In the genomic region with DNA sequence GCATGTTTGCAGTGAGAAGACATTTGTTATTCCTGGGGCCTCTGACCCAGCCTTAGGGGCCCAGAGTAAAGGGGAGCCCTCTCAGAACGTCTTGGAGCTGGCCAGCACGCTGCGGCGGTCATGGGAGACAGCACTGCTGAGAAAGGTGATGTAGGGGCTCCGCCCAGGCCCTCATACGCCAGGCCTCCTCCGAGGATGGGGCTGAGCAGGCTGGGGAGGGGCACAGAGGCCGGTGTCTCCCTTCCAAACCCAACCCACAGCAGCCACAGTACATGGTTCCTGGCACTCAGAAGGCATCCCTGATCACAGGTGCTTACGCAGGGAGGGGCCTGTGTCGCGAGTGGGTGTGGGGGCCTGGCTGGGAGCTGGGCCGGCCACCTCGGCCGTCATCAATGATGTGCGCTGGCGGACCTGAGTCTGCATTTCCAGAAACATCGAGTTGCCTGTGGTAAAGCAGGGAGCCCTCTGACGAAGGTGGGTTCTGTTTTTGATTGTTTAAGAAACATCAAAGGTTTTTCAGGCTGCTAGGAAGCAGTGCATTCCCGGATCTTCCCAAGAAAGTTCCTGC, we compare ENCODE assay signal across 1 cellular context.
TF ChIP-seq lines count a peak whose summit lies in the region.

No MANE protein-coding gene starts in this region.

TF ChIP-seq in H1, 55 proteins besides CTCF, POLR2A, EP300 and RAD21:
- TF ChIP-seq ZNF274 (IDR thresholded peaks at IDR 0.05; ENCODE audit: borderline replicate concordance, extremely low read depth, low read length) (no peak), JUND (IDR thresholded peaks at IDR 0.05; ENCODE audit: low read length) (no peak), PHF8 (conservative IDR thresholded peaks at IDR 0.05; ENCODE audit: low read depth, low read length) (no peak), TEAD4 (IDR thresholded peaks at IDR 0.05; ENCODE audit: low read depth, low read length) (no peak), FOSL1 (IDR thresholded peaks at IDR 0.05; ENCODE audit: insufficient read depth, low read depth, low read length) (no peak), CHD2 (IDR thresholded peaks at IDR 0.05; ENCODE audit: low read length) (no peak), JUN (IDR thresholded peaks at IDR 0.05; ENCODE audit: low read depth, low read length) (no peak), CBX5 (IDR thresholded peaks at IDR 0.05; ENCODE audit: low read depth, low read length) (no peak)
- TF ChIP-seq, protein P1, sequence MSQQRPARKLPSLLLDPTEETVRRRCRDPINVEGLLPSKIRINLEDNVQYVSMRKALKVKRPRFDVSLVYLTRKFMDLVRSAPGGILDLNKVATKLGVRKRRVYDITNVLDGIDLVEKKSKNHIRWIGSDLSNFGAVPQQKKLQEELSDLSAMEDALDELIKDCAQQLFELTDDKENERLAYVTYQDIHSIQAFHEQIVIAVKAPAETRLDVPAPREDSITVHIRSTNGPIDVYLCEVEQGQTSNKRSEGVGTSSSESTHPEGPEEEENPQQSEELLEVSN (IDR thresholded peaks at IDR 0.05), result no peak
- TF ChIP-seq, protein P2, sequence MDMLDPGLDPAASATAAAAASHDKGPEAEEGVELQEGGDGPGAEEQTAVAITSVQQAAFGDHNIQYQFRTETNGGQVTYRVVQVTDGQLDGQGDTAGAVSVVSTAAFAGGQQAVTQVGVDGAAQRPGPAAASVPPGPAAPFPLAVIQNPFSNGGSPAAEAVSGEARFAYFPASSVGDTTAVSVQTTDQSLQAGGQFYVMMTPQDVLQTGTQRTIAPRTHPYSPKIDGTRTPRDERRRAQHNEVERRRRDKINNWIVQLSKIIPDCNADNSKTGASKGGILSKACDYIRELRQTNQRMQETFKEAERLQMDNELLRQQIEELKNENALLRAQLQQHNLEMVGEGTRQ (IDR thresholded peaks at IDR 0.05; ENCODE audit: low read length), result no peak
